In the genomic region with DNA sequence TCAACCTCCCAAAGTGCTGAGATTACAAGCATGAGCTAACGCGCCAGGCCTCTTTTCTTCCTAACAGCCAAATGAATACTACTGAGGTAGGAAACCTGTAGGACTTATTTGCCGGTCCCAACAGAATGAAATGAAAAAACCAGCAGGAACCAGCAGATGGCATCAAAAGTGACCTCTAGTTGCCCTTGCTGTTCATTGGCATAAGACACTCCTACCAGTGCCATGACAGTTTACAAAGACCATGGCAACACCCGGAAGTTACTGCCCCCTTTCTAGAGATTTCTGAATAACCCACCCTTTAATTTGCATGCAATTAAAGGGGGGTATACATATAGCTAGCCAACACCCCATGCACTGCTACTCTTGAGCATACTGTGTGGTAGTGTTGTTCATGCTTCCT, we compare ENCODE assay signal across 20 cellular contexts.
"Had no signal": no experiment of that assay in that cellular context is flagged by ENCODE, and none has a peak within 500 bp of the region (broad histone marks: within the 10 kb centered on the region; RNA-seq: fewer than 3 reads in every experiment).

No MANE protein-coding gene starts in this region.

- H3K4me1 ChIP-seq: left ventricle myocardium inferior, lower lobe of right lung, vagina had no signal

- H3K9me3 ChIP-seq: heart left ventricle, left ventricle myocardium inferior, lower lobe of right lung, ovary, vagina had no signal

- ATAC-seq: esophagus mucosa; heart left ventricle; left cardiac atrium; lower lobe of right lung; natural killer cell treated with Interleukin-12 subunit alpha and Interleukin-12 subunit beta and Interleukin-15 and Interleukin-18, amount 100 ng/mL, for 72 hours; right cardiac atrium had no signal

- H3K27me3 Mint-ChIP-seq: memory B cell; natural killer cell treated with Interleukin-12 subunit alpha and Interleukin-12 subunit beta and Interleukin-15 and Interleukin-18, amount 100 ng/mL, for 72 hours; type B pancreatic cell had no signal

- H3K9me3 Mint-ChIP-seq: natural killer cell treated with Interleukin-12 subunit alpha and Interleukin-12 subunit beta and Interleukin-15 and Interleukin-18, amount 100 ng/mL, for 72 hours; type B pancreatic cell had no signal

- H3K4me3 ChIP-seq: heart left ventricle, left ventricle myocardium inferior, lower lobe of right lung, neural progenitor cell, ovary, vagina had no signal

- H3K36me3 ChIP-seq: neural progenitor cell, ovary, vagina had no signal

- H3K9ac ChIP-seq: neural progenitor cell had no signal

- H3K4me3 Mint-ChIP-seq: memory B cell; natural killer cell treated with Interleukin-12 subunit alpha and Interleukin-12 subunit beta and Interleukin-15 and Interleukin-18, amount 100 ng/mL, for 72 hours; neural progenitor cell; type B pancreatic cell had no signal

- DNase-seq: effector memory CD4-positive, alpha-beta T cell; heart left ventricle; hypothalamus; kidney; left cardiac atrium; left ventricle myocardium inferior; lower lobe of right lung; midbrain; nucleus accumbens; ovary; right cardiac atrium; small intestine; stimulated activated CD4-positive, alpha-beta T cell treated with anti-CD3 and anti-CD28 coated beads, Interleukin-12 subunit alpha, Interleukin-12 subunit beta, amount 100 ng/mL, for 4 hours; stimulated activated naive CD4-positive, alpha-beta T cell treated with Interleukin-2 at 50 U/mL for 16 hours had no signal

- H3K27ac ChIP-seq: heart left ventricle, left ventricle myocardium inferior, lower lobe of right lung, ovary, vagina had no signal

- H2AFZ ChIP-seq: neural progenitor cell had no signal

- H3K27me3 ChIP-seq: heart left ventricle, neural progenitor cell, ovary, vagina had no signal

- H3K27ac Mint-ChIP-seq: memory B cell; natural killer cell treated with Interleukin-12 subunit alpha and Interleukin-12 subunit beta and Interleukin-15 and Interleukin-18, amount 100 ng/mL, for 72 hours; type B pancreatic cell had no signal
